Comparison of ENCODE assay signal across 9 cellular contexts in genomic region chr17:30290696-30291570, GRCh38. TPM values are rescaled to one million over a fixed set of nuclear protein-coding genes. Genes with fewer than 3 reads are reported as not detected.
DNase-seq lines count a peak whose midpoint lies in the region; ATAC-seq and TF ChIP-seq lines count a peak whose summit lies in the region.
"Had no signal": no experiment of that assay in that cellular context is flagged by ENCODE, and none has a peak within 500 bp of the region (broad histone marks: within the 10 kb centered on the region; RNA-seq: fewer than 3 reads in every experiment).

No MANE protein-coding gene starts in this region.

- peak overlapping the region; percentile 71 to 86 (median 80) for H3K27ac ChIP-seq in esophagus squamous epithelium
- H3K27ac ChIP-seq in tibial nerve = peak overlapping the region; percentile 75 to 83 (median 80)

- peaks cover 13% of the 10 kb centered on the region for H3K36me3 ChIP-seq in H7 (replicated peaks; ENCODE audit: control insufficient read depth, insufficient read depth, low read length)
- H3K36me3 ChIP-seq in esophagus squamous epithelium = peaks cover 0 to 34% (median 0%) of the 10 kb centered on the region in 3 donors
- H3K36me3 ChIP-seq in tibial nerve = peaks cover 0 to 32% (median 0%) of the 10 kb centered on the region in 3 donors

- TF ChIP-seq POLR2A in esophagus squamous epithelium (IDR thresholded peaks at IDR 0.05) = no peak
- TF ChIP-seq POLR2A in tibial nerve (IDR thresholded peaks at IDR 0.05) = no peak

- H3K27me3 ChIP-seq in H7 (ENCODE audit: control insufficient read depth, insufficient read depth, low read length) = peaks cover 2% of the 10 kb centered on the region; the same call in 1 of the 2 replicates
- H3K27me3 ChIP-seq in esophagus squamous epithelium = no peaks in the 10 kb centered on the region
- H3K27me3 ChIP-seq in tibial nerve = no peaks in the 10 kb centered on the region

- peak overlapping the region; percentile 85 for H3K4me3 Mint-ChIP-seq in natural killer cell

- H3K4me3 ChIP-seq in H7 (ENCODE audit: insufficient read depth, low read depth, low read length) = peak overlapping the region; percentile 94
- peak overlapping the region; percentile 80 to 99 (median 89) for H3K4me3 ChIP-seq in esophagus squamous epithelium
- H3K4me3 ChIP-seq in tibial nerve = peak overlapping the region; percentile 85 to 98 (median 88)

- peaks cover 12 to 13% of the 10 kb centered on the region in 2 donors for H3K4me1 Mint-ChIP-seq in natural killer cell

- ATAC-seq in natural killer cell = peak; percentile 17 to 38 (median 21)
- no peak for ATAC-seq in HG03139 (IDR thresholded peaks at IDR 0.05; ENCODE audit: unreplicated experiment)

- H3K36me3 Mint-ChIP-seq in natural killer cell = peaks cover 8% of the 10 kb centered on the region

- no peaks in the 10 kb centered on the region for H3K9me3 ChIP-seq in esophagus squamous epithelium
- H3K9me3 ChIP-seq in tibial nerve = no peaks in the 10 kb centered on the region

- peak overlapping the region in 1 of 2 donors; percentile 41 for H3K27ac Mint-ChIP-seq in natural killer cell

- TF ChIP-seq CTCF in esophagus squamous epithelium (IDR thresholded peaks at IDR 0.05) = no peak
- no peak for TF ChIP-seq CTCF in natural killer cell (IDR thresholded peaks at IDR 0.05)
- TF ChIP-seq CTCF in tibial nerve (IDR thresholded peaks at IDR 0.05) = no peak

- no peaks in the 10 kb centered on the region for H3K9me3 Mint-ChIP-seq in natural killer cell

- 4 to 6% methylated on average over 10 to 11 of the region's 22 CpGs for WGBS in esophagus squamous epithelium, 2 donors
- WGBS in tibial nerve, 2 donors = 3% methylated on average over 18 to 22 of the region's 22 CpGs

- intact Hi-C loops in esophagus squamous epithelium (cut with DNase I) (no loop called here), natural killer cell (cut with micrococcal nuclease) (loop anchor here (1.0 to 5.0 kb wide), 3 partner anchors 46 to 86 kb away; partner anchors contain the start of gene CPD)

- H3K4me1 ChIP-seq in esophagus squamous epithelium (peaks cover 6 to 18% (median 11%) of the 10 kb centered on the region in 3 donors), tibial nerve (peaks cover 0 to 23% (median 11%) of the 10 kb centered on the region in 4 donors)

- H3K27me3 Mint-ChIP-seq in natural killer cell (ENCODE audit: low read depth in 2 of 2) = no peaks in the 10 kb centered on the region

- peak; percentile 46 for DNase-seq in EL
- DNase-seq in H7 = peak; percentile 67
- DNase-seq in NCI-H510A treated with DMSO at 0.1 percent for 48 hours (lab: John Stamatoyannopoulos, UW) = peak; percentile 38
- DNase-seq in activated CD8-positive, alpha-beta memory T cell treated with anti-CD3 and anti-CD28 coated beads, Interleukin-2, amount 50 U/mL, for 24 hours (ENCODE audit: extremely low read depth) = peak; percentile 8
- no peak for DNase-seq in esophagus squamous epithelium (lab: John Stamatoyannopoulos, UW)
- DNase-seq in natural killer cell = peak; percentile 20
- DNase-seq in tibial nerve (ENCODE audit: low spot score in 2 of 2) = peak in 1 of 2 donors; percentile 9

- TF ChIP-seq EP300 in tibial nerve (IDR thresholded peaks at IDR 0.05) = no peak

RNA-seq across cellular contexts. Expression of gene BLMH, which starts 0.8 kb away (rescaled TPM):
- total RNA-seq in H7 (2014; rRNA removed; shearing (Covaris generic)) = 55.0 and 63.6 TPM in 2 replicates
- total RNA-seq in esophagus squamous epithelium (10 to 100 TPM; 18.4 to 41.4 (median 28.4) TPM), natural killer cell (10 to 100 TPM; 44.8 to 52.8 (median 46.7) TPM), tibial nerve (10 to 100 TPM; 18.1 to 35.7 (median 28.1) TPM)

RNA-seq across cellular contexts. Expression of gene TMIGD1, which starts 42.9 kb away (rescaled TPM):
- not detected in 2 replicates for total RNA-seq in H7 (2014; rRNA removed; shearing (Covaris generic))
- total RNA-seq in esophagus squamous epithelium (not detected), natural killer cell (not detected), tibial nerve (not detected)
- total RNA-seq: dermis microvascular lymphatic vessel endothelial cell had no signal

RNA-seq across cellular contexts. Expression of gene SLC6A4, which starts 55.4 kb away (rescaled TPM):
- not detected in 2 replicates for total RNA-seq in H7 (2014; rRNA removed; shearing (Covaris generic))
- 1 to 10 TPM in 3 of 4 donors, under 1 TPM in 1; 0.48 to 8.2 (median 3.5) TPM for total RNA-seq in esophagus squamous epithelium
- total RNA-seq in natural killer cell = 1 to 10 TPM in 1 of 3 donors, under 1 TPM in 2; 0.43 to 3.5 (median 0.58) TPM
- total RNA-seq in tibial nerve = 1 to 10 TPM in 3 of 4 donors, under 1 TPM in 1; under 0.01 to 4.0 (median 2.5) TPM
